In genomic region chr19:45901432-45901903, GRCh38 we compare ENCODE assay signal across 1 cellular context.
A peak's percentile ranks its signal among the peaks of the same experiment; 100 is the strongest.
TF ChIP-seq lines count a peak whose summit lies in the region.

No MANE protein-coding gene starts in this region.

TF ChIP-seq in HepG2, 621 proteins besides CTCF, POLR2A, EP300 and RAD21 (continued from another document and continues in another):
- TF ChIP-seq PRDM15 (CRISPR knock-in tag; IDR thresholded peaks at IDR 0.05), result 0 out of 2 replicates have a peak, but pooled peaks have one; percentile 30
- TF ChIP-seq ZBTB38 (CRISPR knock-in tag; IDR thresholded peaks at IDR 0.05), result peak; percentile 92
- TF ChIP-seq, protein P1, sequence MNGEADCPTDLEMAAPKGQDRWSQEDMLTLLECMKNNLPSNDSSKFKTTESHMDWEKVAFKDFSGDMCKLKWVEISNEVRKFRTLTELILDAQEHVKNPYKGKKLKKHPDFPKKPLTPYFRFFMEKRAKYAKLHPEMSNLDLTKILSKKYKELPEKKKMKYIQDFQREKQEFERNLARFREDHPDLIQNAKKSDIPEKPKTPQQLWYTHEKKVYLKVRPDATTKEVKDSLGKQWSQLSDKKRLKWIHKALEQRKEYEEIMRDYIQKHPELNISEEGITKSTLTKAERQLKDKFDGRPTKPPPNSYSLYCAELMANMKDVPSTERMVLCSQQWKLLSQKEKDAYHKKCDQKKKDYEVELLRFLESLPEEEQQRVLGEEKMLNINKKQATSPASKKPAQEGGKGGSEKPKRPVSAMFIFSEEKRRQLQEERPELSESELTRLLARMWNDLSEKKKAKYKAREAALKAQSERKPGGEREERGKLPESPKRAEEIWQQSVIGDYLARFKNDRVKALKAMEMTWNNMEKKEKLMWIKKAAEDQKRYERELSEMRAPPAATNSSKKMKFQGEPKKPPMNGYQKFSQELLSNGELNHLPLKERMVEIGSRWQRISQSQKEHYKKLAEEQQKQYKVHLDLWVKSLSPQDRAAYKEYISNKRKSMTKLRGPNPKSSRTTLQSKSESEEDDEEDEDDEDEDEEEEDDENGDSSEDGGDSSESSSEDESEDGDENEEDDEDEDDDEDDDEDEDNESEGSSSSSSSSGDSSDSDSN (CRISPR knock-in tag; IDR thresholded peaks at IDR 0.05), result peak; percentile 35; the same call in 1 of the 2 replicates
- no peak for TF ChIP-seq ZNF18 (CRISPR knock-in tag; IDR thresholded peaks at IDR 0.05; ENCODE audit: insufficient replicate concordance)
- TF ChIP-seq MEIS2 (CRISPR knock-in tag; IDR thresholded peaks at IDR 0.05), result 0 out of 2 replicates have a peak, but pooled peaks have one; percentile 19
- TF ChIP-seq IKZF1 (IDR thresholded peaks at IDR 0.05), result no peak
- TF ChIP-seq TFDP1 (CRISPR knock-in tag; IDR thresholded peaks at IDR 0.05; ENCODE audit: borderline replicate concordance), result no peak; the same call in 1 of the 2 replicates
- no peak for TF ChIP-seq ELK4 (CRISPR knock-in tag; IDR thresholded peaks at IDR 0.05; ENCODE audit: borderline replicate concordance)
- TF ChIP-seq TFAP4 (IDR thresholded peaks at IDR 0.05; ENCODE audit: borderline replicate concordance, low read depth), result no peak
- TF ChIP-seq KDM4B (CRISPR knock-in tag; IDR thresholded peaks at IDR 0.05), result no peak
- TF ChIP-seq ZNF776 (CRISPR knock-in tag; IDR thresholded peaks at IDR 0.05), result no peak
- TF ChIP-seq STAG1 (CRISPR knock-in tag; IDR thresholded peaks at IDR 0.05), result no peak
- TF ChIP-seq LBX2 (CRISPR knock-in tag; IDR thresholded peaks at IDR 0.05; ENCODE audit: borderline replicate concordance), result 0 out of 2 replicates have a peak, but pooled peaks have one; percentile 28
- TF ChIP-seq SALL1 (CRISPR knock-in tag; IDR thresholded peaks at IDR 0.05), result peak; percentile 69
- TF ChIP-seq ZNF550 (CRISPR knock-in tag; IDR thresholded peaks at IDR 0.05; ENCODE audit: borderline replicate concordance), result no peak
- no peak for TF ChIP-seq ZNF446 (CRISPR knock-in tag; IDR thresholded peaks at IDR 0.05)
- TF ChIP-seq, protein P2, sequence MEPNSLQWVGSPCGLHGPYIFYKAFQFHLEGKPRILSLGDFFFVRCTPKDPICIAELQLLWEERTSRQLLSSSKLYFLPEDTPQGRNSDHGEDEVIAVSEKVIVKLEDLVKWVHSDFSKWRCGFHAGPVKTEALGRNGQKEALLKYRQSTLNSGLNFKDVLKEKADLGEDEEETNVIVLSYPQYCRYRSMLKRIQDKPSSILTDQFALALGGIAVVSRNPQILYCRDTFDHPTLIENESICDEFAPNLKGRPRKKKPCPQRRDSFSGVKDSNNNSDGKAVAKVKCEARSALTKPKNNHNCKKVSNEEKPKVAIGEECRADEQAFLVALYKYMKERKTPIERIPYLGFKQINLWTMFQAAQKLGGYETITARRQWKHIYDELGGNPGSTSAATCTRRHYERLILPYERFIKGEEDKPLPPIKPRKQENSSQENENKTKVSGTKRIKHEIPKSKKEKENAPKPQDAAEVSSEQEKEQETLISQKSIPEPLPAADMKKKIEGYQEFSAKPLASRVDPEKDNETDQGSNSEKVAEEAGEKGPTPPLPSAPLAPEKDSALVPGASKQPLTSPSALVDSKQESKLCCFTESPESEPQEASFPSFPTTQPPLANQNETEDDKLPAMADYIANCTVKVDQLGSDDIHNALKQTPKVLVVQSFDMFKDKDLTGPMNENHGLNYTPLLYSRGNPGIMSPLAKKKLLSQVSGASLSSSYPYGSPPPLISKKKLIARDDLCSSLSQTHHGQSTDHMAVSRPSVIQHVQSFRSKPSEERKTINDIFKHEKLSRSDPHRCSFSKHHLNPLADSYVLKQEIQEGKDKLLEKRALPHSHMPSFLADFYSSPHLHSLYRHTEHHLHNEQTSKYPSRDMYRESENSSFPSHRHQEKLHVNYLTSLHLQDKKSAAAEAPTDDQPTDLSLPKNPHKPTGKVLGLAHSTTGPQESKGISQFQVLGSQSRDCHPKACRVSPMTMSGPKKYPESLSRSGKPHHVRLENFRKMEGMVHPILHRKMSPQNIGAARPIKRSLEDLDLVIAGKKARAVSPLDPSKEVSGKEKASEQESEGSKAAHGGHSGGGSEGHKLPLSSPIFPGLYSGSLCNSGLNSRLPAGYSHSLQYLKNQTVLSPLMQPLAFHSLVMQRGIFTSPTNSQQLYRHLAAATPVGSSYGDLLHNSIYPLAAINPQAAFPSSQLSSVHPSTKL (CRISPR knock-in tag; IDR thresholded peaks at IDR 0.05), result 0 out of 2 replicates have a peak, but pooled peaks have one; percentile 8
- no peak for TF ChIP-seq HMG20B (CRISPR knock-in tag; conservative IDR thresholded peaks at IDR 0.05)
- peak; percentile 49 for TF ChIP-seq ASH2L (IDR thresholded peaks at IDR 0.05; ENCODE audit: insufficient read length, low read depth, low read length)
- TF ChIP-seq ZNF709 (CRISPR knock-in tag; IDR thresholded peaks at IDR 0.05), result no peak
- TF ChIP-seq, protein P3, sequence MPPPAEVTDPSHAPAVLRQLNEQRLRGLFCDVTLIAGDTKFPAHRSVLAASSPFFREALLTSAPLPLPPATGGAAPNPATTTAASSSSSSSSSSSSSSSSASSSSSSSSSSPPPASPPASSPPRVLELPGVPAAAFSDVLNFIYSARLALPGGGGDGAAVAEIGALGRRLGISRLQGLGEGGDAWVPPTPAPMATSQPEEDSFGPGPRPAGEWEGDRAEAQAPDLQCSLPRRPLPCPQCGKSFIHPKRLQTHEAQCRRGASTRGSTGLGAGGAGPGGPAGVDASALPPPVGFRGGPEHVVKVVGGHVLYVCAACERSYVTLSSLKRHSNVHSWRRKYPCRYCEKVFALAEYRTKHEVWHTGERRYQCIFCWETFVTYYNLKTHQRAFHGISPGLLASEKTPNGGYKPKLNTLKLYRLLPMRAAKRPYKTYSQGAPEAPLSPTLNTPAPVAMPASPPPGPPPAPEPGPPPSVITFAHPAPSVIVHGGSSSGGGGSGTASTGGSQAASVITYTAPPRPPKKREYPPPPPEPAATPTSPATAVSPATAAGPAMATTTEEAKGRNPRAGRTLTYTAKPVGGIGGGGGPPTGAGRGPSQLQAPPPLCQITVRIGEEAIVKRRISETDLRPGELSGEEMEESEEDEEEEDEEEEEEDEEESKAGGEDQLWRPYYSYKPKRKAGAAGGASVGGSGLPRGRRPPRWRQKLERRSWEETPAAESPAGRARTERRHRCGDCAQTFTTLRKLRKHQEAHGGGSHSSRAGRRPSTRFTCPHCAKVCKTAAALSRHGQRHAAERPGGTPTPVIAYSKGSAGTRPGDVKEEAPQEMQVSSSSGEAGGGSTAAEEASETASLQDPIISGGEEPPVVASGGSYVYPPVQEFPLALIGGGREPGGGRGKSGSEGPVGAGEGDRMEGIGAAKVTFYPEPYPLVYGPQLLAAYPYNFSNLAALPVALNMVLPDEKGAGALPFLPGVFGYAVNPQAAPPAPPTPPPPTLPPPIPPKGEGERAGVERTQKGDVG (CRISPR knock-in tag; IDR thresholded peaks at IDR 0.05; ENCODE audit: borderline replicate concordance), result 0 out of 2 replicates have a peak, but pooled peaks have one; percentile 32
- peak; percentile 19; the same call in 1 of the 2 replicates for TF ChIP-seq ZHX2 (IDR thresholded peaks at IDR 0.05; ENCODE audit: low read depth)
- TF ChIP-seq ZHX2 (CRISPR knock-in tag; IDR thresholded peaks at IDR 0.05; ENCODE audit: borderline replicate concordance), result no peak
- TF ChIP-seq ZNF17 (CRISPR knock-in tag; IDR thresholded peaks at IDR 0.05), result no peak
